In genomic region chr6:34810936-34811632, GRCh38 we compare ENCODE assay signal across 9 cellular contexts. TPM values are rescaled to one million over a fixed set of nuclear protein-coding genes. Genes with fewer than 3 reads are reported as not detected.
DNase-seq lines count a peak whose midpoint lies in the region; ATAC-seq, FAIRE-seq and TF ChIP-seq lines count a peak whose summit lies in the region.
"Had no signal": no experiment of that assay in that cellular context is flagged by ENCODE, and none has a peak within 500 bp of the region (broad histone marks: within the 10 kb centered on the region; RNA-seq: fewer than 3 reads in every experiment).

No MANE protein-coding gene starts in this region.

- ATAC-seq in GM18867 (IDR thresholded peaks at IDR 0.05; ENCODE audit: unreplicated experiment) (peak; percentile 90), memory B cell (ENCODE audit: low read depth) (peak; percentile 38)

- DNase-seq in H54 (ENCODE audit: insufficient read length, low spot score), result no peak
- no peak for DNase-seq in memory B cell (ENCODE audit: low spot score in 2 of 2)
- DNase-seq in WERI-Rb-1, result no peak
- DNase-seq in lower leg skin (ENCODE audit: low spot score in 2 of 2), result no peak
- DNase-seq in NCI-H446 (lab: John Stamatoyannopoulos, UW), result no peak
- no peak for DNase-seq in HuH-7.5 (ENCODE audit: low spot score)

- TF ChIP-seq POLR2A in H54 (IDR thresholded peaks at IDR 0.05; ENCODE audit: low read depth, low read length), result no peak
- no peak for TF ChIP-seq POLR2A in lower leg skin (IDR thresholded peaks at IDR 0.05)

- H3K36me3 ChIP-seq in WERI-Rb-1, result peaks cover 11% of the 10 kb centered on the region

- no peak for TF ChIP-seq RAD21 in Ishikawa (IDR thresholded peaks at IDR 0.05; ENCODE audit: low read depth)

- TF ChIP-seq CTCF in WERI-Rb-1 (IDR thresholded peaks at IDR 0.05; ENCODE audit: low read depth, low read length) (no peak), lower leg skin (IDR thresholded peaks at IDR 0.05) (no peak)

- no peak for TF ChIP-seq EP300 in Ishikawa (IDR thresholded peaks at IDR 0.05; ENCODE audit: borderline replicate concordance)

- H3K27ac ChIP-seq in WERI-Rb-1, result no peak overlapping the region

- H3K4me3 ChIP-seq in WERI-Rb-1 (ENCODE audit: low read depth, low read length), result no peak overlapping the region
- H3K4me3 ChIP-seq in lower leg skin (ENCODE audit: low read depth, poor library complexity, severe bottlenecking), result no peak overlapping the region

- H3K36me3 Mint-ChIP-seq in memory B cell, result no peaks in the 10 kb centered on the region

- no peaks in the 10 kb centered on the region for H3K9me3 ChIP-seq in WERI-Rb-1 (ENCODE audit: severe bottlenecking)

- 53 to 55% methylated on average over 5 of the region's 5 CpGs for WGBS in lower leg skin, 2 donors

- no peaks in the 10 kb centered on the region for H3K9me3 Mint-ChIP-seq in memory B cell

- no peaks in the 10 kb centered on the region for H3K27me3 ChIP-seq in WERI-Rb-1 (ENCODE audit: insufficient read depth, low read depth, severe bottlenecking)

- peak overlapping the region; percentile 47 for H3K27ac Mint-ChIP-seq in memory B cell

- peaks cover 19% of the 10 kb centered on the region for H3K4me1 Mint-ChIP-seq in memory B cell

- H3K4me3 Mint-ChIP-seq in memory B cell, result no peak overlapping the region

- peak; percentile 20 for FAIRE-seq in H54 (lab: Jason Lieb, UNC)
- FAIRE-seq: frontal cortex had no signal

- intact Hi-C loops in lower leg skin (cut with DNase I; ENCODE audit: low total_unique reads), result no loop called here

- H3K27me3 Mint-ChIP-seq in memory B cell, result no peaks in the 10 kb centered on the region

TF ChIP-seq in Ishikawa, 13 proteins besides CTCF, POLR2A, EP300 and RAD21:
- TF ChIP-seq ZBTB7A (IDR thresholded peaks at IDR 0.05; ENCODE audit: low read depth), result no peak
- TF ChIP-seq MAX (IDR thresholded peaks at IDR 0.05), result peak; percentile 59; the same call in 1 of the 2 replicates

RNA-seq across cellular contexts. Expression of gene BLTP3A, which starts 19.2 kb away (rescaled TPM):
- 1 to 10 TPM; 5.6 to 9.0 (median 7.4) TPM for total RNA-seq in lower leg skin

RNA-seq across cellular contexts. Expression of gene SNRPC, which starts 53.8 kb away (rescaled TPM):
- total RNA-seq in lower leg skin, result 10 to 100 TPM; 38.4 to 51.0 (median 43.9) TPM
